Comparison of ENCODE assay signal across 1 cellular context in the genomic region with DNA sequence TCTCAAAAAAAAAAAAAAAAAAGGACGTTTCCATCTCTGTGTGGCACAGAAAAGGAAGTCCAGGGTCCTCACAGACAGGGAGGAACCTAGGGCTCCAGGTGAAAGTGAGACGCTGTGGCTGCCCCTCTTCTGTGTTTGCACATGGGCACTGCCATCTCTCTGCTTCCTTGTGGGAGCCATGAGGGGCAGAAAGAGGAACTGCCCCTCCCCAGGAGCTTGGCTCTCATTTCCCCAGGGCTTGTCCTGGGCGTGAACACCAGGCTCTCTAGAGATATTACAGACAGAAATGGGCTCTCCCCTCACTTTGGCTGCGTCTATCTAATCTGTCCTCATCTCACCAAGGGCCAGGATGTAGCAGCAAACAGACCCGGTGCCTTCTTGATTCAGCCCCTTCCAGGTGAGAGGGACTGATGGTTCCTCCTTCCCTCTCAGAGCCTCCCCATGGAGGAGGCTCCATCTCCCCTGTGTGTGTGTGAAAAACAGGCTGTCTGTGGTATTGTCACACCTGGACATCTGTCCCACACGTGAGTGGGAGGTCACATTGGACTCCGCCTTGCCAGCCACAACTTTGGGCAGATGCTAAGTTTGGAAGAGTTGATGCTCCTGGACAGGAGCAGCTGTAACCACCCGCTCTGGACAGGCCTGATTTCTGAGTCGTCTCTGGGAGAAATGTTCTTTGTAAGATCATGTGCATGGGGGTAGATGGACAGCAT.
TF ChIP-seq lines count a peak whose summit lies in the region.

No MANE protein-coding gene starts in this region.

TF ChIP-seq in HepG2, 621 proteins besides CTCF, POLR2A, EP300 and RAD21:
- no peak for TF ChIP-seq ZNF382 (CRISPR knock-in tag; IDR thresholded peaks at IDR 0.05; ENCODE audit: borderline replicate concordance)
- TF ChIP-seq SOX5 (CRISPR knock-in tag; IDR thresholded peaks at IDR 0.05; ENCODE audit: borderline replicate concordance), result no peak
- TF ChIP-seq, protein P1, sequence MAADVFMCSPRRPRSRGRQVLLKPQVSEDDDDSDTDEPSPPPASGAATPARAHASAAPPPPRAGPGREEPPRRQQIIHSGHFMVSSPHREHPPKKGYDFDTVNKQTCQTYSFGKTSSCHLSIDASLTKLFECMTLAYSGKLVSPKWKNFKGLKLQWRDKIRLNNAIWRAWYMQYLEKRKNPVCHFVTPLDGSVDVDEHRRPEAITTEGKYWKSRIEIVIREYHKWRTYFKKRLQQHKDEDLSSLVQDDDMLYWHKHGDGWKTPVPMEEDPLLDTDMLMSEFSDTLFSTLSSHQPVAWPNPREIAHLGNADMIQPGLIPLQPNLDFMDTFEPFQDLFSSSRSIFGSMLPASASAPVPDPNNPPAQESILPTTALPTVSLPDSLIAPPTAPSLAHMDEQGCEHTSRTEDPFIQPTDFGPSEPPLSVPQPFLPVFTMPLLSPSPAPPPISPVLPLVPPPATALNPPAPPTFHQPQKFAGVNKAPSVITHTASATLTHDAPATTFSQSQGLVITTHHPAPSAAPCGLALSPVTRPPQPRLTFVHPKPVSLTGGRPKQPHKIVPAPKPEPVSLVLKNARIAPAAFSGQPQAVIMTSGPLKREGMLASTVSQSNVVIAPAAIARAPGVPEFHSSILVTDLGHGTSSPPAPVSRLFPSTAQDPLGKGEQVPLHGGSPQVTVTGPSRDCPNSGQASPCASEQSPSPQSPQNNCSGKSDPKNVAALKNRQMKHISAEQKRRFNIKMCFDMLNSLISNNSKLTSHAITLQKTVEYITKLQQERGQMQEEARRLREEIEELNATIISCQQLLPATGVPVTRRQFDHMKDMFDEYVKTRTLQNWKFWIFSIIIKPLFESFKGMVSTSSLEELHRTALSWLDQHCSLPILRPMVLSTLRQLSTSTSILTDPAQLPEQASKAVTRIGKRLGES (CRISPR knock-in tag; IDR thresholded peaks at IDR 0.05; ENCODE audit: borderline replicate concordance), result no peak
- TF ChIP-seq, protein P2, sequence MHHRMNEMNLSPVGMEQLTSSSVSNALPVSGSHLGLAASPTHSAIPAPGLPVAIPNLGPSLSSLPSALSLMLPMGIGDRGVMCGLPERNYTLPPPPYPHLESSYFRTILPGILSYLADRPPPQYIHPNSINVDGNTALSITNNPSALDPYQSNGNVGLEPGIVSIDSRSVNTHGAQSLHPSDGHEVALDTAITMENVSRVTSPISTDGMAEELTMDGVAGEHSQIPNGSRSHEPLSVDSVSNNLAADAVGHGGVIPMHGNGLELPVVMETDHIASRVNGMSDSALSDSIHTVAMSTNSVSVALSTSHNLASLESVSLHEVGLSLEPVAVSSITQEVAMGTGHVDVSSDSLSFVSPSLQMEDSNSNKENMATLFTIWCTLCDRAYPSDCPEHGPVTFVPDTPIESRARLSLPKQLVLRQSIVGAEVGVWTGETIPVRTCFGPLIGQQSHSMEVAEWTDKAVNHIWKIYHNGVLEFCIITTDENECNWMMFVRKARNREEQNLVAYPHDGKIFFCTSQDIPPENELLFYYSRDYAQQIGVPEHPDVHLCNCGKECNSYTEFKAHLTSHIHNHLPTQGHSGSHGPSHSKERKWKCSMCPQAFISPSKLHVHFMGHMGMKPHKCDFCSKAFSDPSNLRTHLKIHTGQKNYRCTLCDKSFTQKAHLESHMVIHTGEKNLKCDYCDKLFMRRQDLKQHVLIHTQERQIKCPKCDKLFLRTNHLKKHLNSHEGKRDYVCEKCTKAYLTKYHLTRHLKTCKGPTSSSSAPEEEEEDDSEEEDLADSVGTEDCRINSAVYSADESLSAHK (CRISPR knock-in tag; IDR thresholded peaks at IDR 0.05; ENCODE audit: borderline replicate concordance), result no peak
- TF ChIP-seq, protein P3, sequence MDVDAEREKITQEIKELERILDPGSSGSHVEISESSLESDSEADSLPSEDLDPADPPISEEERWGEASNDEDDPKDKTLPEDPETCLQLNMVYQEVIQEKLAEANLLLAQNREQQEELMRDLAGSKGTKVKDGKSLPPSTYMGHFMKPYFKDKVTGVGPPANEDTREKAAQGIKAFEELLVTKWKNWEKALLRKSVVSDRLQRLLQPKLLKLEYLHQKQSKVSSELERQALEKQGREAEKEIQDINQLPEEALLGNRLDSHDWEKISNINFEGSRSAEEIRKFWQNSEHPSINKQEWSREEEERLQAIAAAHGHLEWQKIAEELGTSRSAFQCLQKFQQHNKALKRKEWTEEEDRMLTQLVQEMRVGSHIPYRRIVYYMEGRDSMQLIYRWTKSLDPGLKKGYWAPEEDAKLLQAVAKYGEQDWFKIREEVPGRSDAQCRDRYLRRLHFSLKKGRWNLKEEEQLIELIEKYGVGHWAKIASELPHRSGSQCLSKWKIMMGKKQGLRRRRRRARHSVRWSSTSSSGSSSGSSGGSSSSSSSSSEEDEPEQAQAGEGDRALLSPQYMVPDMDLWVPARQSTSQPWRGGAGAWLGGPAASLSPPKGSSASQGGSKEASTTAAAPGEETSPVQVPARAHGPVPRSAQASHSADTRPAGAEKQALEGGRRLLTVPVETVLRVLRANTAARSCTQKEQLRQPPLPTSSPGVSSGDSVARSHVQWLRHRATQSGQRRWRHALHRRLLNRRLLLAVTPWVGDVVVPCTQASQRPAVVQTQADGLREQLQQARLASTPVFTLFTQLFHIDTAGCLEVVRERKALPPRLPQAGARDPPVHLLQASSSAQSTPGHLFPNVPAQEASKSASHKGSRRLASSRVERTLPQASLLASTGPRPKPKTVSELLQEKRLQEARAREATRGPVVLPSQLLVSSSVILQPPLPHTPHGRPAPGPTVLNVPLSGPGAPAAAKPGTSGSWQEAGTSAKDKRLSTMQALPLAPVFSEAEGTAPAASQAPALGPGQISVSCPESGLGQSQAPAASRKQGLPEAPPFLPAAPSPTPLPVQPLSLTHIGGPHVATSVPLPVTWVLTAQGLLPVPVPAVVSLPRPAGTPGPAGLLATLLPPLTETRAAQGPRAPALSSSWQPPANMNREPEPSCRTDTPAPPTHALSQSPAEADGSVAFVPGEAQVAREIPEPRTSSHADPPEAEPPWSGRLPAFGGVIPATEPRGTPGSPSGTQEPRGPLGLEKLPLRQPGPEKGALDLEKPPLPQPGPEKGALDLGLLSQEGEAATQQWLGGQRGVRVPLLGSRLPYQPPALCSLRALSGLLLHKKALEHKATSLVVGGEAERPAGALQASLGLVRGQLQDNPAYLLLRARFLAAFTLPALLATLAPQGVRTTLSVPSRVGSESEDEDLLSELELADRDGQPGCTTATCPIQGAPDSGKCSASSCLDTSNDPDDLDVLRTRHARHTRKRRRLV (CRISPR knock-in tag; IDR thresholded peaks at IDR 0.05), result no peak
- no peak for TF ChIP-seq ZNF362 (CRISPR knock-in tag; IDR thresholded peaks at IDR 0.05; ENCODE audit: borderline replicate concordance)
- no peak for TF ChIP-seq CREB1 (IDR thresholded peaks at IDR 0.05)
- no peak for TF ChIP-seq CREB1 (CRISPR knock-in tag; IDR thresholded peaks at IDR 0.05)
- no peak for TF ChIP-seq BRCA1 (CRISPR knock-in tag; IDR thresholded peaks at IDR 0.05)
- no peak for TF ChIP-seq ZNF703 (CRISPR knock-in tag; IDR thresholded peaks at IDR 0.05; ENCODE audit: borderline replicate concordance)
- no peak for TF ChIP-seq ZNF543 (CRISPR knock-in tag; IDR thresholded peaks at IDR 0.05)
- no peak for TF ChIP-seq JUND (CRISPR knock-in tag; IDR thresholded peaks at IDR 0.05)
